1 cellular context compared by ENCODE assay signal in the genomic region with DNA sequence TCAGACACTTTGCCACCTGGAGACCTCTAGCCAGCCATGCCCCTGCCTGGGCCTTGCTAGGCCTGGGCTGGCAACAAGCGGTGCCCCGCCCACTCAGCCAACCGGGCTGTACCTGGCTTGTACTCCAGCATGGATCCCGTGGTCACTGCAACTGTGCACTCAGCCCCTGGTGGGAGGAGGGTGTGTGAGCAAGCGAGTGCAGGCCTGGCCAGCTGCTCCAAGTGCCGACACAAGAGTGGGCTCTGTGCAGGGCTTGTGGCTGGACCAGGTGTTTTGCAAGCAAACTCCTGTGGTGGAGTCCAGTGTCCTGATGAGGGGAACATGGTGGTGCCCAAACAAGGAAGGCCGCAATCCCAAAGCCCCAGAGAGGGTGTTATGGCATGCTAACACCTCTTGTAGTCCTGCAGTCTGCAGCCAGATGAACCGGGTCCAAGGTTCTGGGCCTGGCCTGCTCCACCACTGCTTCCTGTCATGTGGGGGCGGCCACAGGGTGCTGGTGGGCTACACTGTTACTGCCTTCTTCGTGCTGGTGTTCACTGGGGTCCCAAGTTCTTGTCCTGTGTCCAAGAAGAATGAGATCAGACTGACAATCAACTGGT.
TF ChIP-seq lines count a peak whose summit lies in the region.

No MANE protein-coding gene starts in this region.

TF ChIP-seq in HepG2, 621 proteins besides CTCF, POLR2A, EP300 and RAD21 (continued from another document):
- 0 out of 2 replicates have a peak, but pooled peaks have one; percentile 10 for TF ChIP-seq ARID5B (CRISPR knock-in tag; IDR thresholded peaks at IDR 0.05)
- no peak for TF ChIP-seq MIER2 (CRISPR knock-in tag; IDR thresholded peaks at IDR 0.05)
- no peak for TF ChIP-seq ZNF782 (CRISPR knock-in tag; IDR thresholded peaks at IDR 0.05; ENCODE audit: borderline replicate concordance)
- TF ChIP-seq, protein P1, sequence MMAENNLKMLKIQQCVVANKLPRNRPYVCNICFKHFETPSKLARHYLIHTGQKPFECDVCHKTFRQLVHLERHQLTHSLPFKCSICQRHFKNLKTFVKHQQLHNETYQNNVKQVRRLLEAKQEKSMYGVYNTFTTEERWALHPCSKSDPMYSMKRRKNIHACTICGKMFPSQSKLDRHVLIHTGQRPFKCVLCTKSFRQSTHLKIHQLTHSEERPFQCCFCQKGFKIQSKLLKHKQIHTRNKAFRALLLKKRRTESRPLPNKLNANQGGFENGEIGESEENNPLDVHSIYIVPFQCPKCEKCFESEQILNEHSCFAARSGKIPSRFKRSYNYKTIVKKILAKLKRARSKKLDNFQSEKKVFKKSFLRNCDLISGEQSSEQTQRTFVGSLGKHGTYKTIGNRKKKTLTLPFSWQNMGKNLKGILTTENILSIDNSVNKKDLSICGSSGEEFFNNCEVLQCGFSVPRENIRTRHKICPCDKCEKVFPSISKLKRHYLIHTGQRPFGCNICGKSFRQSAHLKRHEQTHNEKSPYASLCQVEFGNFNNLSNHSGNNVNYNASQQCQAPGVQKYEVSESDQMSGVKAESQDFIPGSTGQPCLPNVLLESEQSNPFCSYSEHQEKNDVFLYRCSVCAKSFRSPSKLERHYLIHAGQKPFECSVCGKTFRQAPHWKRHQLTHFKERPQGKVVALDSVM (CRISPR knock-in tag; IDR thresholded peaks at IDR 0.05) = no peak
- peak; percentile 34; the same call in 1 of the 2 replicates for TF ChIP-seq ZNF263 (CRISPR knock-in tag; IDR thresholded peaks at IDR 0.05)
- no peak for TF ChIP-seq ZMAT3 (CRISPR knock-in tag; conservative IDR thresholded peaks at IDR 0.05)
- no peak for TF ChIP-seq ZNF781 (CRISPR knock-in tag; IDR thresholded peaks at IDR 0.05; ENCODE audit: borderline replicate concordance, not compliant biosample characterization)
- no peak for TF ChIP-seq ZBTB40 (IDR thresholded peaks at IDR 0.05)
- 0 out of 2 replicates have a peak, but pooled peaks have one; percentile 13 for TF ChIP-seq ZBTB40 (CRISPR knock-in tag; IDR thresholded peaks at IDR 0.05)
- 0 out of 2 replicates have a peak, but pooled peaks have one; percentile 20 for TF ChIP-seq KLF13 (CRISPR knock-in tag; IDR thresholded peaks at IDR 0.05)
- peak; percentile 53; the same call in 1 of the 2 replicates for TF ChIP-seq MTA1 (CRISPR knock-in tag; IDR thresholded peaks at IDR 0.05; ENCODE audit: borderline replicate concordance)
- TF ChIP-seq ZFX (CRISPR knock-in tag; IDR thresholded peaks at IDR 0.05; ENCODE audit: low read depth) = peak; percentile 37; the same call in 1 of the 2 replicates
- peak; percentile 38; the same call in 1 of the 2 replicates for TF ChIP-seq RXRA (CRISPR knock-in tag; IDR thresholded peaks at IDR 0.05)
- no peak for TF ChIP-seq TIGD3 (CRISPR knock-in tag; IDR thresholded peaks at IDR 0.05; ENCODE audit: borderline replicate concordance)
- TF ChIP-seq, protein P2, sequence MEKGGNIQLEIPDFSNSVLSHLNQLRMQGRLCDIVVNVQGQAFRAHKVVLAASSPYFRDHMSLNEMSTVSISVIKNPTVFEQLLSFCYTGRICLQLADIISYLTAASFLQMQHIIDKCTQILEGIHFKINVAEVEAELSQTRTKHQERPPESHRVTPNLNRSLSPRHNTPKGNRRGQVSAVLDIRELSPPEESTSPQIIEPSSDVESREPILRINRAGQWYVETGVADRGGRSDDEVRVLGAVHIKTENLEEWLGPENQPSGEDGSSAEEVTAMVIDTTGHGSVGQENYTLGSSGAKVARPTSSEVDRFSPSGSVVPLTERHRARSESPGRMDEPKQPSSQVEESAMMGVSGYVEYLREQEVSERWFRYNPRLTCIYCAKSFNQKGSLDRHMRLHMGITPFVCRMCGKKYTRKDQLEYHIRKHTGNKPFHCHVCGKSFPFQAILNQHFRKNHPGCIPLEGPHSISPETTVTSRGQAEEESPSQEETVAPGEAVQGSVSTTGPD (CRISPR knock-in tag; IDR thresholded peaks at IDR 0.05) = no peak
- TF ChIP-seq HNRNPL (IDR thresholded peaks at IDR 0.05; ENCODE audit: low read depth, low read length) = 0 out of 2 replicates have a peak, but pooled peaks have one; percentile 25
- TF ChIP-seq ZNF296 (CRISPR knock-in tag; conservative IDR thresholded peaks at IDR 0.05) = 0 out of 2 replicates have a peak, but pooled peaks have one; percentile 45
- 0 out of 2 replicates have a peak, but pooled peaks have one; percentile 38 for TF ChIP-seq IRX3 (CRISPR knock-in tag; IDR thresholded peaks at IDR 0.05; ENCODE audit: borderline replicate concordance, low read depth)
- TF ChIP-seq, protein P3, sequence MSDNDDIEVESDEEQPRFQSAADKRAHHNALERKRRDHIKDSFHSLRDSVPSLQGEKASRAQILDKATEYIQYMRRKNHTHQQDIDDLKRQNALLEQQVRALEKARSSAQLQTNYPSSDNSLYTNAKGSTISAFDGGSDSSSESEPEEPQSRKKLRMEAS (IDR thresholded peaks at IDR 0.05) = peak; percentile 36; the same call in 1 of the 2 replicates
- 0 out of 2 replicates have a peak, but pooled peaks have one; percentile 12 for TF ChIP-seq TBX2 (CRISPR knock-in tag; IDR thresholded peaks at IDR 0.05; ENCODE audit: borderline replicate concordance)
- TF ChIP-seq KLF15 (CRISPR knock-in tag; IDR thresholded peaks at IDR 0.05; ENCODE audit: borderline replicate concordance) = no peak
- TF ChIP-seq ZMYM4 (CRISPR knock-in tag; IDR thresholded peaks at IDR 0.05) = peak; percentile 40; the same call in 1 of the 2 replicates
- TF ChIP-seq ADNP (CRISPR knock-in tag; IDR thresholded peaks at IDR 0.05) = no peak
- TF ChIP-seq ZNF7 (CRISPR knock-in tag; IDR thresholded peaks at IDR 0.05) = peak; percentile 95
- TF ChIP-seq ZNF891 (CRISPR knock-in tag; IDR thresholded peaks at IDR 0.05) = 0 out of 2 replicates have a peak, but pooled peaks have one; percentile 40
- TF ChIP-seq ZBTB38 (CRISPR knock-in tag; IDR thresholded peaks at IDR 0.05) = peak; percentile 70; the same call in 1 of the 2 replicates
- no peak for TF ChIP-seq MAZ (IDR thresholded peaks at IDR 0.05; ENCODE audit: borderline replicate concordance, low read depth, low read length)
- peak; percentile 15; the same call in 1 of the 2 replicates for TF ChIP-seq MAZ (CRISPR knock-in tag; IDR thresholded peaks at IDR 0.05; ENCODE audit: low read depth)
- TF ChIP-seq HNF4A (CRISPR knock-in tag; IDR thresholded peaks at IDR 0.05) = peak; percentile 29; the same call in 1 of the 2 replicates
